Comparison of ENCODE assay signal across 9 cellular contexts in genomic region chr3:101379695-101380376, GRCh38. TPM values are rescaled to one million over a fixed set of nuclear protein-coding genes. Genes with fewer than 3 reads are reported as not detected.
DNase-seq lines count a peak whose midpoint lies in the region; ATAC-seq lines count a peak whose summit lies in the region.
"Had no signal": no experiment of that assay in that cellular context is flagged by ENCODE, and none has a peak within 500 bp of the region (broad histone marks: within the 10 kb centered on the region; RNA-seq: fewer than 3 reads in every experiment).

No MANE protein-coding gene starts in this region.

- H3K36me3 ChIP-seq in ACC112 (ENCODE audit: insufficient read depth, low read length) = no peaks in the 10 kb centered on the region

- no peak overlapping the region for H3K27ac ChIP-seq in ACC112 (ENCODE audit: low read depth, low read length)

- DNase-seq in OCI-M1 (lab: John Stamatoyannopoulos, UW) (peak; percentile 89), cortex of kidney (lab: John Stamatoyannopoulos, UW) (no peak), COLO829 (ENCODE audit: low spot score) (no peak), left colon (no peak)
- DNase-seq in activated naive CD4-positive, alpha-beta T cell treated with Interleukin-2 at 50 U/mL for 16 hours = no peak
- DNase-seq: NCI-H526 treated with DMSO at 0.1 percent for 48 hours had no signal

- H3K79me2 ChIP-seq in ACC112 (ENCODE audit: control insufficient read depth, insufficient read depth, low read length, unreplicated experiment) = no peaks in the 10 kb centered on the region

- H3K27me3 ChIP-seq in ACC112 (ENCODE audit: insufficient read depth, low read length) = no peaks in the 10 kb centered on the region

- H3K4me3 ChIP-seq in ACC112 (ENCODE audit: low read depth, low read length) = peak overlapping the region; percentile 44

- peaks cover 5% of the 10 kb centered on the region for H3K4me1 ChIP-seq in ACC112 (ENCODE audit: control insufficient read depth, insufficient read depth, low read length, unreplicated experiment)

- intact Hi-C loops in left colon (cut with DNase I, micrococcal nuclease) = no loop called here

- H2AFZ ChIP-seq in ACC112 (ENCODE audit: low read length, unreplicated experiment) = no peak overlapping the region

- ATAC-seq in GM18909 (IDR thresholded peaks at IDR 0.05; ENCODE audit: poor library complexity, unreplicated experiment) (peak; percentile 96), HG02981 (IDR thresholded peaks at IDR 0.05; ENCODE audit: unreplicated experiment) (peak; percentile 96), left colon (no peak)

RNA-seq across cellular contexts. Expression of gene IMPG2, which starts 59.5 kb away (rescaled TPM):
- under 1 TPM in 1 of 2 donors, not detected in 1; 0.11 TPM for total RNA-seq in left colon
